8 cellular contexts compared by ENCODE assay signal in genomic region chr1:156498447-156499193, GRCh38.
DNase-seq lines count a peak whose midpoint lies in the region; ATAC-seq lines count a peak whose summit lies in the region.

No MANE protein-coding gene starts in this region.

- no peak for DNase-seq in activated naive CD4-positive, alpha-beta T cell treated with Interleukin-2 at 50 U/mL for 16 hours
- no peak for DNase-seq in activated naive CD8-positive, alpha-beta T cell treated with anti-CD3 and anti-CD28 coated beads, Interleukin-2, amount 50 U/mL, for 24 hours
- DNase-seq in iPS DF 6.9 (ENCODE audit: low read depth, low spot score) (no peak), NCI-H345 (lab: John Stamatoyannopoulos, UW) (no peak), NCI-H774 (lab: John Stamatoyannopoulos, UW) (no peak)

- H3K36me3 Mint-ChIP-seq in activated naive CD4-positive, alpha-beta T cell treated with anti-CD3 and anti-CD28 coated beads, Interleukin-2, amount 50 U/mL, for 24 hours = peaks cover 2% of the 10 kb centered on the region
- H3K36me3 Mint-ChIP-seq in activated naive CD8-positive, alpha-beta T cell treated with anti-CD3 and anti-CD28 coated beads, Interleukin-2, amount 50 U/mL, for 24 hours (ENCODE audit: low read depth) = peaks cover 2% of the 10 kb centered on the region

- peak overlapping the region; percentile 92 for H3K4me3 Mint-ChIP-seq in activated naive CD4-positive, alpha-beta T cell treated with anti-CD3 and anti-CD28 coated beads, Interleukin-2, amount 50 U/mL, for 24 hours
- H3K4me3 Mint-ChIP-seq in activated naive CD8-positive, alpha-beta T cell treated with anti-CD3 and anti-CD28 coated beads, Interleukin-2, amount 50 U/mL, for 24 hours = peak overlapping the region; percentile 86

- no CpG with 5 or more reads among the region's 11 CpGs for WGBS in iPS DF 6.9 (ENCODE audit: insufficient coverage, insufficient read length)

- H3K27ac ChIP-seq in iPS DF 6.9 (ENCODE audit: low read length) = no peak overlapping the region
- peak overlapping the region in 19 of 21 experiments; percentile 96 to 100 (median 100) for H3K27ac ChIP-seq in skin epidermis

- no peaks in the 10 kb centered on the region for H3K9me3 Mint-ChIP-seq in activated naive CD4-positive, alpha-beta T cell treated with anti-CD3 and anti-CD28 coated beads, Interleukin-2, amount 50 U/mL, for 24 hours
- H3K9me3 Mint-ChIP-seq in activated naive CD8-positive, alpha-beta T cell treated with anti-CD3 and anti-CD28 coated beads, Interleukin-2, amount 50 U/mL, for 24 hours = no peaks in the 10 kb centered on the region

- H3K4me1 ChIP-seq in iPS DF 6.9 (ENCODE audit: control insufficient read depth, insufficient read depth, low read length) = peaks cover 18% of the 10 kb centered on the region

- H3K27ac Mint-ChIP-seq in activated naive CD4-positive, alpha-beta T cell treated with anti-CD3 and anti-CD28 coated beads, Interleukin-2, amount 50 U/mL, for 24 hours = peak overlapping the region; percentile 69
- peak overlapping the region; percentile 64 for H3K27ac Mint-ChIP-seq in activated naive CD8-positive, alpha-beta T cell treated with anti-CD3 and anti-CD28 coated beads, Interleukin-2, amount 50 U/mL, for 24 hours

- no peaks in the 10 kb centered on the region for H3K27me3 Mint-ChIP-seq in activated naive CD4-positive, alpha-beta T cell treated with anti-CD3 and anti-CD28 coated beads, Interleukin-2, amount 50 U/mL, for 24 hours
- H3K27me3 Mint-ChIP-seq in activated naive CD8-positive, alpha-beta T cell treated with anti-CD3 and anti-CD28 coated beads, Interleukin-2, amount 50 U/mL, for 24 hours = no peaks in the 10 kb centered on the region

- H3K9me3 ChIP-seq in iPS DF 6.9 (ENCODE audit: control insufficient read depth, insufficient read depth, low read length) = no peaks in the 10 kb centered on the region

- no peak for ATAC-seq in activated naive CD8-positive, alpha-beta T cell treated with anti-CD3 and anti-CD28 coated beads, Interleukin-2, amount 50 U/mL, for 24 hours
- no peak for ATAC-seq in HG02571 (IDR thresholded peaks at IDR 0.05; ENCODE audit: unreplicated experiment)

- peaks cover 77% of the 10 kb centered on the region for H3K4me1 Mint-ChIP-seq in activated naive CD4-positive, alpha-beta T cell treated with anti-CD3 and anti-CD28 coated beads, Interleukin-2, amount 50 U/mL, for 24 hours
- peaks cover 80% of the 10 kb centered on the region for H3K4me1 Mint-ChIP-seq in activated naive CD8-positive, alpha-beta T cell treated with anti-CD3 and anti-CD28 coated beads, Interleukin-2, amount 50 U/mL, for 24 hours

- H3K4me3 ChIP-seq in iPS DF 6.9 (ENCODE audit: low read length) = peak overlapping the region; percentile 84; the same call in 1 of the 2 replicates
- peak overlapping the region; percentile 68 to 98 (median 97) for H3K4me3 ChIP-seq in skin epidermis

- no peaks in the 10 kb centered on the region for H3K27me3 ChIP-seq in iPS DF 6.9 (ENCODE audit: control insufficient read depth, insufficient read depth, low read length)

- no peaks in the 10 kb centered on the region for H3K36me3 ChIP-seq in iPS DF 6.9 (ENCODE audit: control insufficient read depth, insufficient read depth, low read length)
